Comparison of ENCODE assay signal across 2 cellular contexts in genomic region chr14:90349729-90350128, GRCh38.
TF ChIP-seq lines count a peak whose summit lies in the region.

No MANE protein-coding gene starts in this region.

TF ChIP-seq in GM23338, 12 proteins besides CTCF, POLR2A, EP300 and RAD21:
- TF ChIP-seq, protein P1, sequence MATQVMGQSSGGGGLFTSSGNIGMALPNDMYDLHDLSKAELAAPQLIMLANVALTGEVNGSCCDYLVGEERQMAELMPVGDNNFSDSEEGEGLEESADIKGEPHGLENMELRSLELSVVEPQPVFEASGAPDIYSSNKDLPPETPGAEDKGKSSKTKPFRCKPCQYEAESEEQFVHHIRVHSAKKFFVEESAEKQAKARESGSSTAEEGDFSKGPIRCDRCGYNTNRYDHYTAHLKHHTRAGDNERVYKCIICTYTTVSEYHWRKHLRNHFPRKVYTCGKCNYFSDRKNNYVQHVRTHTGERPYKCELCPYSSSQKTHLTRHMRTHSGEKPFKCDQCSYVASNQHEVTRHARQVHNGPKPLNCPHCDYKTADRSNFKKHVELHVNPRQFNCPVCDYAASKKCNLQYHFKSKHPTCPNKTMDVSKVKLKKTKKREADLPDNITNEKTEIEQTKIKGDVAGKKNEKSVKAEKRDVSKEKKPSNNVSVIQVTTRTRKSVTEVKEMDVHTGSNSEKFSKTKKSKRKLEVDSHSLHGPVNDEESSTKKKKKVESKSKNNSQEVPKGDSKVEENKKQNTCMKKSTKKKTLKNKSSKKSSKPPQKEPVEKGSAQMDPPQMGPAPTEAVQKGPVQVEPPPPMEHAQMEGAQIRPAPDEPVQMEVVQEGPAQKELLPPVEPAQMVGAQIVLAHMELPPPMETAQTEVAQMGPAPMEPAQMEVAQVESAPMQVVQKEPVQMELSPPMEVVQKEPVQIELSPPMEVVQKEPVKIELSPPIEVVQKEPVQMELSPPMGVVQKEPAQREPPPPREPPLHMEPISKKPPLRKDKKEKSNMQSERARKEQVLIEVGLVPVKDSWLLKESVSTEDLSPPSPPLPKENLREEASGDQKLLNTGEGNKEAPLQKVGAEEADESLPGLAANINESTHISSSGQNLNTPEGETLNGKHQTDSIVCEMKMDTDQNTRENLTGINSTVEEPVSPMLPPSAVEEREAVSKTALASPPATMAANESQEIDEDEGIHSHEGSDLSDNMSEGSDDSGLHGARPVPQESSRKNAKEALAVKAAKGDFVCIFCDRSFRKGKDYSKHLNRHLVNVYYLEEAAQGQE (IDR thresholded peaks at IDR 0.05; ENCODE audit: unreplicated experiment): no peak
TF ChIP-seq in GM23338: peak in this region for 0.

TF ChIP-seq in GM12878, 131 proteins besides CTCF, POLR2A, EP300 and RAD21:
- TF ChIP-seq HDAC6 (IDR thresholded peaks at IDR 0.05; ENCODE audit: unreplicated experiment) (no peak), JUNB (IDR thresholded peaks at IDR 0.05) (peak; percentile 82), SP1 (IDR thresholded peaks at IDR 0.05; ENCODE audit: low read depth, low read length) (no peak), CREM (IDR thresholded peaks at IDR 0.05; ENCODE audit: low read depth) (0 out of 2 replicates have a peak, but pooled peaks have one; percentile 24), IRF3 (IDR thresholded peaks at IDR 0.05) (no peak), CHD2 (IDR thresholded peaks at IDR 0.05; ENCODE audit: borderline replicate concordance, low read depth, low read length) (no peak), POU2F2 (IDR thresholded peaks at IDR 0.05; ENCODE audit: borderline replicate concordance, low read depth, low read length) (no peak), MEF2A (IDR thresholded peaks at IDR 0.05; ENCODE audit: insufficient read depth, low read depth, low read length) (0 out of 2 replicates have a peak, but pooled peaks have one; percentile 37), HDGF (IDR thresholded peaks at IDR 0.05) (no peak), RUNX3 (IDR thresholded peaks at IDR 0.05; ENCODE audit: low read length) (no peak), YY1 (IDR thresholded peaks at IDR 0.05; ENCODE audit: low read depth, low read length) (0 out of 2 replicates have a peak, but pooled peaks have one; percentile 47), MXI1 (IDR thresholded peaks at IDR 0.05; ENCODE audit: low read depth, low read length) (no peak), NFIC (IDR thresholded peaks at IDR 0.05; ENCODE audit: low read depth, low read length) (0 out of 2 replicates have a peak, but pooled peaks have one; percentile 28), TCF3 (IDR thresholded peaks at IDR 0.05; ENCODE audit: borderline replicate concordance, insufficient read depth, low read depth, low read length) (no peak), IRF4 (IDR thresholded peaks at IDR 0.05; ENCODE audit: low read depth, low read length) (0 out of 2 replicates have a peak, but pooled peaks have one; percentile 39)
- TF ChIP-seq, protein P2, sequence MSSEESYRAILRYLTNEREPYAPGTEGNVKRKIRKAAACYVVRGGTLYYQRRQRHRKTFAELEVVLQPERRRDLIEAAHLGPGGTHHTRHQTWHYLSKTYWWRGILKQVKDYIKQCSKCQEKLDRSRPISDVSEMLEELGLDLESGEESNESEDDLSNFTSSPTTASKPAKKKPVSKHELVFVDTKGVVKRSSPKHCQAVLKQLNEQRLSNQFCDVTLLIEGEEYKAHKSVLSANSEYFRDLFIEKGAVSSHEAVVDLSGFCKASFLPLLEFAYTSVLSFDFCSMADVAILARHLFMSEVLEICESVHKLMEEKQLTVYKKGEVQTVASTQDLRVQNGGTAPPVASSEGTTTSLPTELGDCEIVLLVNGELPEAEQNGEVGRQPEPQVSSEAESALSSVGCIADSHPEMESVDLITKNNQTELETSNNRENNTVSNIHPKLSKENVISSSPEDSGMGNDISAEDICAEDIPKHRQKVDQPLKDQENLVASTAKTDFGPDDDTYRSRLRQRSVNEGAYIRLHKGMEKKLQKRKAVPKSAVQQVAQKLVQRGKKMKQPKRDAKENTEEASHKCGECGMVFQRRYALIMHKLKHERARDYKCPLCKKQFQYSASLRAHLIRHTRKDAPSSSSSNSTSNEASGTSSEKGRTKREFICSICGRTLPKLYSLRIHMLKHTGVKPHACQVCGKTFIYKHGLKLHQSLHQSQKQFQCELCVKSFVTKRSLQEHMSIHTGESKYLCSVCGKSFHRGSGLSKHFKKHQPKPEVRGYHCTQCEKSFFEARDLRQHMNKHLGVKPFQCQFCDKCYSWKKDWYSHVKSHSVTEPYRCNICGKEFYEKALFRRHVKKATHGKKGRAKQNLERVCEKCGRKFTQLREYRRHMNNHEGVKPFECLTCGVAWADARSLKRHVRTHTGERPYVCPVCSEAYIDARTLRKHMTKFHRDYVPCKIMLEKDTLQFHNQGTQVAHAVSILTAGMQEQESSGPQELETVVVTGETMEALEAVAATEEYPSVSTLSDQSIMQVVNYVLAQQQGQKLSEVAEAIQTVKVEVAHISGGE (CRISPR knock-in tag; IDR thresholded peaks at IDR 0.05): no peak
- TF ChIP-seq, protein P3, sequence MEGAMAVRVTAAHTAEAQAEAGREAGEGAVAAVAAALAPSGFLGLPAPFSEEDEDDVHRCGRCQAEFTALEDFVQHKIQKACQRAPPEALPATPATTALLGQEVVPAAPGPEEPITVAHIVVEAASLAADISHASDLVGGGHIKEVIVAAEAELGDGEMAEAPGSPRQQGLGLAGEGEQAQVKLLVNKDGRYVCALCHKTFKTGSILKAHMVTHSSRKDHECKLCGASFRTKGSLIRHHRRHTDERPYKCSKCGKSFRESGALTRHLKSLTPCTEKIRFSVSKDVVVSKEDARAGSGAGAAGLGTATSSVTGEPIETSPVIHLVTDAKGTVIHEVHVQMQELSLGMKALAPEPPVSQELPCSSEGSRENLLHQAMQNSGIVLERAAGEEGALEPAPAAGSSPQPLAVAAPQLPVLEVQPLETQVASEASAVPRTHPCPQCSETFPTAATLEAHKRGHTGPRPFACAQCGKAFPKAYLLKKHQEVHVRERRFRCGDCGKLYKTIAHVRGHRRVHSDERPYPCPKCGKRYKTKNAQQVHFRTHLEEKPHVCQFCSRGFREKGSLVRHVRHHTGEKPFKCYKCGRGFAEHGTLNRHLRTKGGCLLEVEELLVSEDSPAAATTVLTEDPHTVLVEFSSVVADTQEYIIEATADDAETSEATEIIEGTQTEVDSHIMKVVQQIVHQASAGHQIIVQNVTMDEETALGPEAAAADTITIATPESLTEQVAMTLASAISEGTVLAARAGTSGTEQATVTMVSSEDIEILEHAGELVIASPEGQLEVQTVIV (IDR thresholded peaks at IDR 0.05; ENCODE audit: borderline replicate concordance, partially characterized antibody): no peak
